Comparison of ENCODE assay signal across 26 cellular contexts in genomic region chr7:563629-564170, GRCh38.
"Had no signal": no experiment of that assay in that cellular context is flagged by ENCODE, and none has a peak within 500 bp of the region (broad histone marks: within the 10 kb centered on the region; RNA-seq: fewer than 3 reads in every experiment).

No MANE protein-coding gene starts in this region.

- H3K4me1 ChIP-seq: left lung, lower lobe of right lung had no signal

- H3K27me3 Mint-ChIP-seq: effector memory CD8-positive, alpha-beta T cell; memory B cell; natural killer cell treated with Interleukin-12 subunit alpha and Interleukin-12 subunit beta and Interleukin-15 and Interleukin-18, amount 100 ng/mL, for 72 hours; progenitor cell of endocrine pancreas; stimulated activated naive B cell treated with anti-CD40 and anti-IgM and Interleukin-4, amounts not matched to agents 10 μg/mL and 1 μg/mL and 100 μg/mL, for 72 hours; stimulated activated naive CD8-positive, alpha-beta T cell treated with anti-CD3 and anti-CD28 coated beads, Interleukin-15, amount 100 ng/mL, for 72 hours; type B pancreatic cell had no signal

- FAIRE-seq: colon, keratinocyte, pancreas had no signal

- H3K36me3 ChIP-seq: esophagus muscularis mucosa, gastrocnemius medialis, left lung, lower lobe of right lung, pancreas had no signal

- H3K27me3 ChIP-seq: esophagus muscularis mucosa, left lung, pancreas, spleen, testis had no signal

- H3K36me3 Mint-ChIP-seq: immature natural killer cell; natural killer cell treated with Interleukin-12 subunit alpha and Interleukin-12 subunit beta and Interleukin-15 and Interleukin-18, amount 100 ng/mL, for 72 hours; type B pancreatic cell had no signal

- H3K4me3 Mint-ChIP-seq: dendritic cell treated with granulocyte-macrophage colony-stimulating factor and Interleukin-4, amounts not matched to agents 40 ng/mL and 50 ng/mL, for 4 days; effector memory CD8-positive, alpha-beta T cell; immature natural killer cell; memory B cell; mesothelial cell of epicardium; natural killer cell treated with Interleukin-12 subunit alpha and Interleukin-12 subunit beta and Interleukin-15 and Interleukin-18, amount 100 ng/mL, for 72 hours; stimulated activated naive B cell treated with anti-CD40 and anti-IgM and Interleukin-4, amounts not matched to agents 10 μg/mL and 1 μg/mL and 100 μg/mL, for 72 hours; stimulated activated naive CD8-positive, alpha-beta T cell treated with anti-CD3 and anti-CD28 coated beads, Interleukin-15, amount 100 ng/mL, for 72 hours; type B pancreatic cell had no signal

- H3K4me3 ChIP-seq: esophagus muscularis mucosa, gastrocnemius medialis, left lung, lower lobe of right lung, pancreas, spleen, testis had no signal

- ATAC-seq: effector memory CD8-positive, alpha-beta T cell; gastrocnemius medialis; left lung; lower lobe of right lung; natural killer cell treated with Interleukin-12 subunit alpha and Interleukin-12 subunit beta and Interleukin-15 and Interleukin-18, amount 100 ng/mL, for 72 hours; pancreas; stimulated activated naive B cell treated with anti-CD40 and anti-IgM and Interleukin-4, amounts not matched to agents 10 μg/mL and 1 μg/mL and 100 μg/mL, for 72 hours; stimulated activated naive CD8-positive, alpha-beta T cell treated with anti-CD3 and anti-CD28 coated beads, Interleukin-15, amount 100 ng/mL, for 72 hours had no signal

- H3K27ac Mint-ChIP-seq: dendritic cell treated with granulocyte-macrophage colony-stimulating factor and Interleukin-4, amounts not matched to agents 40 ng/mL and 50 ng/mL, for 4 days; memory B cell; mesothelial cell of epicardium; natural killer cell treated with Interleukin-12 subunit alpha and Interleukin-12 subunit beta and Interleukin-15 and Interleukin-18, amount 100 ng/mL, for 72 hours; progenitor cell of endocrine pancreas; stimulated activated naive B cell treated with anti-CD40 and anti-IgM and Interleukin-4, amounts not matched to agents 10 μg/mL and 1 μg/mL and 100 μg/mL, for 72 hours; stimulated activated naive CD8-positive, alpha-beta T cell treated with anti-CD3 and anti-CD28 coated beads, Interleukin-15, amount 100 ng/mL, for 72 hours; type B pancreatic cell had no signal

- H3K9me3 ChIP-seq: esophagus muscularis mucosa, gastrocnemius medialis, left lung, lower lobe of right lung, pancreas, spleen, testis had no signal

- DNase-seq: cerebellar nuclear complex; effector memory CD8-positive, alpha-beta T cell; gastrocnemius medialis; glutamatergic neuron; immature natural killer cell; lower lobe of right lung; occipital lobe; spleen; stimulated activated CD4-positive, alpha-beta T cell treated with anti-CD3 and anti-CD28 coated beads, Interleukin-15, amount 100 ng/mL, for 24 hours; stimulated activated CD4-positive, alpha-beta T cell treated with anti-CD3 and anti-CD28 coated beads, Interleukin-1b, Interleukin-23, amount 100 ng/mL, for 48 hours; stimulated activated CD4-positive, alpha-beta T cell treated with anti-CD3 and anti-CD28 coated beads, Interleukin-4, amount 100 ng/mL, for 24 hours; stimulated activated naive B cell treated with anti-CD40 and anti-IgM and Interleukin-4, amounts not matched to agents 10 μg/mL and 1 μg/mL and 100 μg/mL, for 72 hours; stimulated activated naive CD8-positive, alpha-beta T cell treated with anti-CD3 and anti-CD28 coated beads, Interleukin-15, amount 100 ng/mL, for 72 hours had no signal

- H3K9me3 Mint-ChIP-seq: dendritic cell treated with granulocyte-macrophage colony-stimulating factor and Interleukin-4, amounts not matched to agents 40 ng/mL and 50 ng/mL, for 4 days; effector memory CD8-positive, alpha-beta T cell; immature natural killer cell; memory B cell; mesothelial cell of epicardium; natural killer cell treated with Interleukin-12 subunit alpha and Interleukin-12 subunit beta and Interleukin-15 and Interleukin-18, amount 100 ng/mL, for 72 hours; stimulated activated naive B cell treated with anti-CD40 and anti-IgM and Interleukin-4, amounts not matched to agents 10 μg/mL and 1 μg/mL and 100 μg/mL, for 72 hours; type B pancreatic cell had no signal

- H3K4me1 Mint-ChIP-seq: memory B cell; stimulated activated naive B cell treated with anti-CD40 and anti-IgM and Interleukin-4, amounts not matched to agents 10 μg/mL and 1 μg/mL and 100 μg/mL, for 72 hours had no signal

- H3K27ac ChIP-seq: epithelial cell of prostate, esophagus muscularis mucosa, gastrocnemius medialis, left lung, lower lobe of right lung, pancreas, spleen had no signal
